22 cellular contexts compared by ENCODE assay signal in the genomic region with DNA sequence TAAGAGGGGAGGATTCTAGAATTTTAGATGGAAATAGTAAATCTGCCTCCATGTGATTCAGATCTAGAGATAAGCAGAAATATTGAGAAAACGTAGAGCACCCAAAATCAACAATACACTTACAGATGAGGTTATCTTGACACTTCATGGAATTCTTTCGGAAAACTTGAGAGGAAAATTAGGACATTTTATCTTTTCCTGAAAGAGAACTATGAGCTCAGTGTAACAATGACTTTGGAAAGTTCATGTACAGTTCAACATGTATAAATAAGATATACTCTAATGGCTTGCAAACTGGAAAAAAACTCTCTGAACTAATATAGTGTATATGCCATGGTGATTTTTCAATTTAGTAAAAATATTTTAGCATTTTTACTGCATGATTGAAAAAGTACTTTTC.
DNase-seq lines count a peak whose midpoint lies in the region; FAIRE-seq and TF ChIP-seq lines count a peak whose summit lies in the region.
"Had no signal": no experiment of that assay in that cellular context is flagged by ENCODE, and none has a peak within 500 bp of the region (broad histone marks: within the 10 kb centered on the region; RNA-seq: fewer than 3 reads in every experiment).

No MANE protein-coding gene starts in this region.

- no peak for TF ChIP-seq POLR2A in endothelial cell of umbilical vein (IDR thresholded peaks at IDR 0.05; ENCODE audit: low read depth, low read length)

- H4K20me1 ChIP-seq in endothelial cell of umbilical vein (replicated peaks; ENCODE audit: control insufficient read depth, extremely low read depth, insufficient read depth, low read length) (no peaks in the 10 kb centered on the region), PC-9 (ENCODE audit: insufficient read depth) (no peaks in the 10 kb centered on the region), SK-N-SH (ENCODE audit: insufficient read depth) (no peaks in the 10 kb centered on the region)
- H4K20me1 ChIP-seq: BLaER1 treated with 17β-estradiol and CSF1 and Interleukin-3, amounts not matched to agents 10 nM and 100 nM had no signal

- TF ChIP-seq EP300 in SK-N-SH (IDR thresholded peaks at IDR 0.05; ENCODE audit: borderline replicate concordance in 1 of 2, low read depth in 1 of 2, low read length in 1 of 2): no peak

- H3K27me3 Mint-ChIP-seq in mesothelial cell of epicardium (ENCODE audit: low read depth): no peaks in the 10 kb centered on the region
- H3K27me3 Mint-ChIP-seq: B cell; CD4-positive, alpha-beta T cell had no signal

- H3K79me2 ChIP-seq in endothelial cell of umbilical vein (ENCODE audit: control insufficient read depth, insufficient read depth, low read length) (no peaks in the 10 kb centered on the region), PC-9 (ENCODE audit: low read depth) (no peaks in the 10 kb centered on the region), SK-N-SH (ENCODE audit: insufficient read depth) (no peaks in the 10 kb centered on the region)

- no peaks in the 10 kb centered on the region for H3K36me3 ChIP-seq in endothelial cell of umbilical vein (ENCODE audit: control insufficient read depth in 2 of 2, extremely low read depth in 1 of 2, insufficient read depth in 2 of 2, low read length in 2 of 2)
- H3K36me3 ChIP-seq in PC-9 (ENCODE audit: low read depth): no peaks in the 10 kb centered on the region
- H3K36me3 ChIP-seq in SK-N-SH (replicated peaks in 1 of 2; ENCODE audit: control insufficient read depth in 1 of 2, insufficient read depth in 2 of 2, low read length in 1 of 2): no peaks in the 10 kb centered on the region
- H3K36me3 ChIP-seq: BLaER1 treated with 17β-estradiol and CSF1 and Interleukin-3, amounts not matched to agents 10 nM and 100 nM had no signal

- no peaks in the 10 kb centered on the region for H3K9me3 Mint-ChIP-seq in mesothelial cell of epicardium
- H3K9me3 Mint-ChIP-seq: CD4-positive, alpha-beta T cell; CD8-positive, alpha-beta T cell had no signal

- H3K4me3 Mint-ChIP-seq in mesothelial cell of epicardium: no peak overlapping the region
- H3K4me3 Mint-ChIP-seq: B cell; CD4-positive, alpha-beta T cell; CD8-positive, alpha-beta T cell had no signal

- H3K9me2 ChIP-seq in PC-9 (ENCODE audit: insufficient read depth) (no peaks in the 10 kb centered on the region; the same call in 1 of the 2 replicates), SK-N-SH (no peaks in the 10 kb centered on the region)

- H2AFZ ChIP-seq in endothelial cell of umbilical vein (ENCODE audit: low read depth, low read length) (peak overlapping the region; percentile 62), PC-9 (no peak overlapping the region), SK-N-SH (ENCODE audit: low read depth) (no peak overlapping the region)

- DNase-seq in endothelial cell of umbilical vein (ENCODE audit: low read depth, low spot score): peak; percentile 90
- peak; percentile 11 for DNase-seq in fibroblast of the aortic adventitia (ENCODE audit: low read depth)
- DNase-seq in mesothelial cell of epicardium (ENCODE audit: low spot score in 2 of 2, unreplicated experiment in 2 of 2): no peak
- DNase-seq in PC-9: no peak
- DNase-seq in NCI-H1417 (lab: John Stamatoyannopoulos, UW): no peak
- DNase-seq in SK-N-SH: no peak
- DNase-seq: AML-193; Caco-2; Calu3; CD4-positive, alpha-beta T cell; CD8-positive, alpha-beta T cell; DMS79 treated with DMSO at 0.1 percent for 48 hours; GF-D8 had no signal

- intact Hi-C loops in endothelial cell of umbilical vein (cut with micrococcal nuclease): loop anchor here (5.0 kb wide), 5 partner anchors 227 to 1377 kb away; no protein-coding TSS in a partner anchor
- intact Hi-C loops in PC-9 (cut with micrococcal nuclease; ENCODE audit: unreplicated experiment): no loop called here

- H3K9ac ChIP-seq in endothelial cell of umbilical vein (replicated peaks; ENCODE audit: extremely low read depth, insufficient read depth, low read length): no peak overlapping the region
- H3K9ac ChIP-seq in SK-N-SH: no peak overlapping the region
- H3K9ac ChIP-seq: BLaER1 treated with 17β-estradiol and CSF1 and Interleukin-3, amounts not matched to agents 10 nM and 100 nM had no signal

- no peak for TF ChIP-seq RAD21 in SK-N-SH (IDR thresholded peaks at IDR 0.05; ENCODE audit: low read length)

- WGBS in SK-N-SH (ENCODE audit: low lambda C conversion rate): 29% methylated on average over 2 of the region's 2 CpGs

- no peak overlapping the region for H3K4me3 ChIP-seq in endothelial cell of umbilical vein (replicated peaks in 1 of 3; ENCODE audit: insufficient read depth in 1 of 3, low read depth in 1 of 3, low read length in 3 of 3)
- H3K4me3 ChIP-seq in fibroblast of the aortic adventitia (ENCODE audit: low read depth, low read length): no peak overlapping the region
- H3K4me3 ChIP-seq in PC-9: no peak overlapping the region
- no peak overlapping the region for H3K4me3 ChIP-seq in SK-N-SH (ENCODE audit: low read depth in 2 of 2, low read length in 1 of 2)
- H3K4me3 ChIP-seq: A549; BLaER1 treated with 17β-estradiol and CSF1 and Interleukin-3, amounts not matched to agents 10 nM and 100 nM had no signal

- POLR2A ChIA-PET in endothelial cell of umbilical vein (lab: Charles Lee): no interaction called here
- POLR2A ChIA-PET in PC-9 (lab: Charles Lee; ENCODE audit: unreplicated experiment): no interaction called here
- POLR2A ChIA-PET in SK-N-SH (lab: Yijun Ruan, JAX): no interaction called here

- H3K4me2 ChIP-seq in endothelial cell of umbilical vein (ENCODE audit: insufficient read depth, low read length): peak overlapping the region; percentile 51
- H3K4me2 ChIP-seq in PC-9: no peak overlapping the region
- no peak overlapping the region for H3K4me2 ChIP-seq in SK-N-SH
- H3K4me2 ChIP-seq: A549; BLaER1 treated with 17β-estradiol and CSF1 and Interleukin-3, amounts not matched to agents 10 nM and 100 nM had no signal

- BruUV-seq in endothelial cell of umbilical vein (replicated peaks; lab: Mats Ljungman, UMichigan) (no TSS peak), PC-9 (replicated peaks; lab: Mats Ljungman, UMichigan) (no TSS peak)

- no peaks in the 10 kb centered on the region for H3F3A ChIP-seq in PC-9 (ENCODE audit: insufficient read depth, low read depth)
- H3F3A ChIP-seq in SK-N-SH (replicated peaks; ENCODE audit: insufficient read depth): no peaks in the 10 kb centered on the region

- TF ChIP-seq CTCF in endothelial cell of umbilical vein (IDR thresholded peaks at IDR 0.05; ENCODE audit: extremely low read depth in 1 of 2, insufficient read depth in 1 of 2, low read depth in 1 of 2, low read length in 2 of 2): no peak
- TF ChIP-seq CTCF in fibroblast of the aortic adventitia (IDR thresholded peaks at IDR 0.05; ENCODE audit: insufficient read depth, low read length): no peak
- no peak for TF ChIP-seq CTCF in mesothelial cell of epicardium (IDR thresholded peaks at IDR 0.05; ENCODE audit: unreplicated experiment)
- no peak for TF ChIP-seq CTCF in PC-9 (conservative IDR thresholded peaks at IDR 0.05)
- no peak for TF ChIP-seq CTCF in SK-N-SH (IDR thresholded peaks at IDR 0.05)

- H3K36me3 Mint-ChIP-seq in mesothelial cell of epicardium: no peaks in the 10 kb centered on the region
- H3K36me3 Mint-ChIP-seq: CD8-positive, alpha-beta T cell had no signal

- H3K27ac ChIP-seq in endothelial cell of umbilical vein (ENCODE audit: insufficient read depth, low read depth, low read length): no peak overlapping the region
- H3K27ac ChIP-seq in PC-9: no peak overlapping the region
- H3K27ac ChIP-seq in SK-N-SH (ENCODE audit: low read depth in 2 of 2, low read length in 1 of 2): no peak overlapping the region
- H3K27ac ChIP-seq: 22Rv1; A549; BLaER1 treated with 17β-estradiol and CSF1 and Interleukin-3, amounts not matched to agents 10 nM and 100 nM; C4-2B had no signal

- H3K27ac Mint-ChIP-seq in mesothelial cell of epicardium: peak overlapping the region; percentile 61
- H3K27ac Mint-ChIP-seq: B cell; CD4-positive, alpha-beta T cell; CD8-positive, alpha-beta T cell had no signal

- FAIRE-seq in endothelial cell of umbilical vein (lab: Jason Lieb, UNC): peak; percentile 73
- FAIRE-seq: A549, D721Med, G401.6, GM12891, GM19239 had no signal

- CTCF ChIA-PET in endothelial cell of umbilical vein (lab: Charles Lee): interaction anchor here (0.7 to 1.6 kb wide), 8 partner anchors 9 to 1054 kb away, joined by 3 to 7 read pairs (median 5); no protein-coding TSS in a partner anchor
- CTCF ChIA-PET in PC-9 (lab: Charles Lee): no interaction called here
- CTCF ChIA-PET in SK-N-SH (lab: Yijun Ruan, JAX): no interaction called here

- H3K9me1 ChIP-seq in endothelial cell of umbilical vein (replicated peaks; ENCODE audit: control insufficient read depth, extremely low read depth, insufficient read depth, low read length): no peaks in the 10 kb centered on the region

- dilution Hi-C loops in endothelial cell of umbilical vein (cut with MboI; ENCODE audit: extremely low pct_ligation_motif_present, low sequenced_read_pairs): no loop called here

- peaks cover 7% of the 10 kb centered on the region for H3K4me1 Mint-ChIP-seq in mesothelial cell of epicardium
- H3K4me1 Mint-ChIP-seq: B cell had no signal

- H3K27me3 ChIP-seq in endothelial cell of umbilical vein (ENCODE audit: control insufficient read depth in 2 of 2, insufficient read depth in 2 of 2, low read length in 2 of 2) (no peaks in the 10 kb centered on the region), PC-9 (ENCODE audit: insufficient read depth, low read depth) (no peaks in the 10 kb centered on the region), SK-N-SH (ENCODE audit: insufficient read depth) (no peaks in the 10 kb centered on the region)
- H3K27me3 ChIP-seq: BLaER1 treated with 17β-estradiol and CSF1 and Interleukin-3, amounts not matched to agents 10 nM and 100 nM had no signal

- H3K9me3 ChIP-seq in endothelial cell of umbilical vein (replicated peaks; ENCODE audit: control insufficient read depth, insufficient read depth, low read length) (no peaks in the 10 kb centered on the region), PC-9 (ENCODE audit: insufficient read depth, low read depth) (no peaks in the 10 kb centered on the region), SK-N-SH (no peaks in the 10 kb centered on the region)
- H3K9me3 ChIP-seq: A549; BLaER1 treated with 17β-estradiol and CSF1 and Interleukin-3, amounts not matched to agents 10 nM and 100 nM; Caco-2 had no signal

- H3K4me1 ChIP-seq in endothelial cell of umbilical vein (ENCODE audit: control insufficient read depth, extremely low read depth, insufficient read depth, low read length) (peaks cover 10% of the 10 kb centered on the region), PC-9 (replicated peaks; ENCODE audit: insufficient read depth) (no peaks in the 10 kb centered on the region), SK-N-SH (ENCODE audit: control insufficient read depth in 1 of 2, insufficient read depth in 2 of 2, low read depth in 1 of 2, low read length in 1 of 2) (peaks cover 0 to 4% of the 10 kb centered on the region in 2 experiments; a peak in 1 of 4 replicates)
- H3K4me1 ChIP-seq: A549; BLaER1 treated with 17β-estradiol and CSF1 and Interleukin-3, amounts not matched to agents 10 nM and 100 nM; Caco-2 had no signal

TF ChIP-seq in endothelial cell of umbilical vein, 7 proteins besides CTCF, POLR2A, EP300 and RAD21 (continues in another document):
- TF ChIP-seq FOS (IDR thresholded peaks at IDR 0.05; ENCODE audit: borderline replicate concordance, insufficient read depth, low read length): no peak

TF ChIP-seq in SK-N-SH, 30 proteins besides CTCF, POLR2A, EP300 and RAD21 (continues in another document):
- TF ChIP-seq TEAD4 (IDR thresholded peaks at IDR 0.05; ENCODE audit: borderline replicate concordance, insufficient read depth) (no peak), FOXJ3 (CRISPR knock-in tag; IDR thresholded peaks at IDR 0.05) (no peak)

Comparison
In these comparisons a context has a peak if more than half of its experiments do, and no peak if none do; other contexts are left out.
1. DNase-seq: peak in endothelial cell of umbilical vein (single experiment) and fibroblast of the aortic adventitia (single experiment); none in mesothelial cell of epicardium (0 of 2), PC-9 (0 of 2), NCI-H1417 (0 of 3) and SK-N-SH (single experiment).